ENCODE assay signal across 1 cellular context in genomic region chr20:21548390-21549035, GRCh38.
TF ChIP-seq lines count a peak whose summit lies in the region.

No MANE protein-coding gene starts in this region.

TF ChIP-seq in GM12878, 131 proteins besides CTCF, POLR2A, EP300 and RAD21 (continued from another document and continues in another):
- TF ChIP-seq PKNOX1 (IDR thresholded peaks at IDR 0.05) (no peak), PRDM15 (CRISPR knock-in tag; IDR thresholded peaks at IDR 0.05) (no peak), SRF (IDR thresholded peaks at IDR 0.05; ENCODE audit: low read depth in 2 of 2, low read length in 2 of 2) (no peak), RUNX3 (IDR thresholded peaks at IDR 0.05; ENCODE audit: low read length) (peak; percentile 60), FOXK2 (IDR thresholded peaks at IDR 0.05) (no peak), SMC3 (IDR thresholded peaks at IDR 0.05; ENCODE audit: borderline replicate concordance, low read length) (no peak), ESRRA (IDR thresholded peaks at IDR 0.05; ENCODE audit: low read length) (no peak), RELB (IDR thresholded peaks at IDR 0.05; ENCODE audit: low read depth) (peak; percentile 90), RCOR1 (conservative IDR thresholded peaks at IDR 0.05; ENCODE audit: low read depth, low read length) (no peak), BACH1 (IDR thresholded peaks at IDR 0.05; ENCODE audit: borderline replicate concordance) (no peak), ASH2L (IDR thresholded peaks at IDR 0.05; ENCODE audit: borderline replicate concordance, low read depth) (no peak), KAT2A (conservative IDR thresholded peaks at IDR 0.05; ENCODE audit: control insufficient read depth, low read depth, low read length) (no peak), KDM1A (IDR thresholded peaks at IDR 0.05; ENCODE audit: borderline replicate concordance) (no peak), CUX1 (IDR thresholded peaks at IDR 0.05; ENCODE audit: insufficient replicate concordance, low read depth, low read length) (no peak), GABPA (IDR thresholded peaks at IDR 0.05; ENCODE audit: low read depth) (no peak), SPI1 (IDR thresholded peaks at IDR 0.05; ENCODE audit: borderline replicate concordance, insufficient read depth, low read depth, low read length) (peak; percentile 37; the same call in 1 of the 2 replicates), ZNF622 (IDR thresholded peaks at IDR 0.05) (no peak), MAX (IDR thresholded peaks at IDR 0.05; ENCODE audit: low read depth, low read length) (no peak), ZNF384 (IDR thresholded peaks at IDR 0.05; ENCODE audit: borderline replicate concordance, low read depth, low read length) (no peak), NKRF (conservative IDR thresholded peaks at IDR 0.05) (no peak), SIN3A (IDR thresholded peaks at IDR 0.05; ENCODE audit: low read depth, low read length) (no peak), SREBF2 (IDR thresholded peaks at IDR 0.05; ENCODE audit: low read length) (no peak), MTA2 (IDR thresholded peaks at IDR 0.05; ENCODE audit: low read depth) (peak; percentile 58; the same call in 1 of the 2 replicates), NRF1 (conservative IDR thresholded peaks at IDR 0.05; ENCODE audit: low read depth, low read length) (no peak), BCL11A (IDR thresholded peaks at IDR 0.05; ENCODE audit: low read depth, low read length) (no peak; the same call in 1 of the 2 replicates), E2F4 (IDR thresholded peaks at IDR 0.05; ENCODE audit: low read depth, low read length) (no peak), SMAD5 (IDR thresholded peaks at IDR 0.05; ENCODE audit: low read depth) (no peak), TCF7 (IDR thresholded peaks at IDR 0.05; ENCODE audit: borderline replicate concordance) (no peak), CEBPZ (IDR thresholded peaks at IDR 0.05; ENCODE audit: low read depth, low read length) (no peak), CHD4 (IDR thresholded peaks at IDR 0.05) (no peak), ZBTB11 (CRISPR knock-in tag; IDR thresholded peaks at IDR 0.05) (no peak), POU2F2 (IDR thresholded peaks at IDR 0.05; ENCODE audit: borderline replicate concordance, low read depth, low read length) (no peak), RAD51 (IDR thresholded peaks at IDR 0.05) (peak; percentile 58), MEF2A (IDR thresholded peaks at IDR 0.05; ENCODE audit: insufficient read depth, low read depth, low read length) (no peak), WRNIP1 (IDR thresholded peaks at IDR 0.05; ENCODE audit: borderline replicate concordance, low read depth, low read length) (no peak), LARP7 (IDR thresholded peaks at IDR 0.05) (no peak), IKZF2 (IDR thresholded peaks at IDR 0.05) (peak; percentile 98 to 99), MYC (IDR thresholded peaks at IDR 0.05; ENCODE audit: insufficient read depth, insufficient read length, insufficient replicate concordance, low read length, severe bottlenecking) (no peak)
